Comparison of ENCODE assay signal across 14 cellular contexts in the genomic region with DNA sequence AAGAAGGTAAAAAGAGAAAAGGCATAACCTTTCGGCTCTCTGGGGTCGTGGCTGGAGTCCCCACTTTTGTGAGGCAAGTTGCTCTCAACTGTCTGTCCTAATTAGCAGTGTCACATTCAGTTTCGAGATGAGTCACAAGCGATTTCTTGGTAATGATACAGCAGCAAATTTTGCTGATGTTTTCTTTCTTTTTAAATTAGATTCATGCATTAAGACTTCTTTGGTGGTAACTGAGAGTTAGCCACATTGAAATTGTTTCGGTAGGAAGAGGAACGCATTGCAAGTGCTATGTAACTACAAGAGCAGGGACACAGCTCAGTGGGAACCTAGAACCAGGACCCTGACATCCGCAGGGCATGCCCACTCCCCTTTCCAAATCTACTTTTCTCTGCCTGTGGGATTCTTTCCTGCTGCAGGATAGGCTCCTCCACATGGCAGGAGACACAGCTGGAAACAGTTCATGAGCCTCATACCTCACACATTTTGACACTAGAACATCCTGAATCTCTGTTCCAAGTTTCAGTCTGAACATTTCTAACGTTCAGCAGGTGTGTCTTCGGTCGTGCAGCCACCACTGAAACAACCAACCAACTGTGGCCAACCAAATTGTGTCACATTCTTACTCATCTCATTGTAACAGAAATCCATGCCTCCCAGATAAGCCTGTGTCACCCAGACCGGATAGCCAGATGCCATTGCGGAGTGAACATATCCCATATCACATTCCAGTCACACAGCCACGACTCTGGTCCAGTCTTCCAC.
DNase-seq lines count a peak whose midpoint lies in the region; ATAC-seq lines count a peak whose summit lies in the region.
"Had no signal": no experiment of that assay in that cellular context is flagged by ENCODE, and none has a peak within 500 bp of the region (broad histone marks: within the 10 kb centered on the region; RNA-seq: fewer than 3 reads in every experiment).

No MANE protein-coding gene starts in this region.

- H3K9me3 ChIP-seq in T-helper 17 cell (ENCODE audit: control insufficient read depth, low read length, poor library complexity, severe bottlenecking) = no peaks in the 10 kb centered on the region
- H3K9me3 ChIP-seq: stomach had no signal

- peaks cover 21% of the 10 kb centered on the region for H3K4me1 Mint-ChIP-seq in T-helper 17 cell
- H3K4me1 Mint-ChIP-seq in activated T-helper 1 cell treated with anti-CD3 and anti-CD28 coated beads, Interleukin-12 subunit alpha, Interleukin-12 subunit beta, Interleukin-2, Interleukin-4 antibody, amounts not matched to agents 30 ng/mL and 10 ng/mL and 1 ng/mL, durations not matched to agents 14 hours and 24 hours and 36 hours (ENCODE audit: low read depth) = peaks cover 18% of the 10 kb centered on the region
- H3K4me1 Mint-ChIP-seq: mesothelial cell of epicardium had no signal

- no peak for DNase-seq in T-helper 17 cell
- DNase-seq in NCI-H1694 treated with DMSO at 0.1 percent for 48 hours (lab: John Stamatoyannopoulos, UW) = no peak
- DNase-seq in activated T-helper 1 cell treated with anti-CD3 and anti-CD28 coated beads, Interleukin-12 subunit alpha, Interleukin-12 subunit beta, Interleukin-2, Interleukin-4 antibody, amounts not matched to agents 30 ng/mL and 10 ng/mL and 1 ng/mL, durations not matched to agents 14 hours and 24 hours and 36 hours (ENCODE audit: low spot score) = no peak
- DNase-seq in NOMO-1 (lab: John Stamatoyannopoulos, UW; ENCODE audit: unreplicated experiment in 2 of 2) = no peak
- DNase-seq in activated naive CD4-positive, alpha-beta T cell treated with anti-CD3 and anti-CD28 coated beads, Interleukin-2, amount 50 U/mL, for 16 hours = no peak
- DNase-seq: DND-41, glutamatergic neuron, HFFc6, NCI-H146, stomach had no signal

- H3K9me3 Mint-ChIP-seq in activated T-helper 1 cell treated with anti-CD3 and anti-CD28 coated beads, Interleukin-12 subunit alpha, Interleukin-12 subunit beta, Interleukin-2, Interleukin-4 antibody, amounts not matched to agents 30 ng/mL and 10 ng/mL and 1 ng/mL, durations not matched to agents 14 hours and 24 hours and 36 hours = peaks cover 4% of the 10 kb centered on the region
- H3K9me3 Mint-ChIP-seq: HFFc6, mesothelial cell of epicardium had no signal

- H3K4me3 Mint-ChIP-seq in T-helper 17 cell = peak overlapping the region; percentile 70
- no peak overlapping the region for H3K4me3 Mint-ChIP-seq in activated T-helper 1 cell treated with anti-CD3 and anti-CD28 coated beads, Interleukin-12 subunit alpha, Interleukin-12 subunit beta, Interleukin-2, Interleukin-4 antibody, amounts not matched to agents 30 ng/mL and 10 ng/mL and 1 ng/mL, durations not matched to agents 14 hours and 24 hours and 36 hours
- H3K4me3 Mint-ChIP-seq: HFFc6, mesothelial cell of epicardium had no signal

- ATAC-seq in GM18508 (IDR thresholded peaks at IDR 0.05; ENCODE audit: insufficient read depth, unreplicated experiment) (peak; percentile 77), GM19467 (IDR thresholded peaks at IDR 0.05; ENCODE audit: unreplicated experiment) (peak; percentile 77), HG03025 (IDR thresholded peaks at IDR 0.05; ENCODE audit: low FRiP score, unreplicated experiment) (peak; percentile 72), T-helper 17 cell (no peak)

- H3K27me3 Mint-ChIP-seq in T-helper 17 cell = no peaks in the 10 kb centered on the region
- no peaks in the 10 kb centered on the region for H3K27me3 Mint-ChIP-seq in activated T-helper 1 cell treated with anti-CD3 and anti-CD28 coated beads, Interleukin-12 subunit alpha, Interleukin-12 subunit beta, Interleukin-2, Interleukin-4 antibody, amounts not matched to agents 30 ng/mL and 10 ng/mL and 1 ng/mL, durations not matched to agents 14 hours and 24 hours and 36 hours (ENCODE audit: insufficient read depth)

- peak overlapping the region; percentile 12 for H3K27ac Mint-ChIP-seq in T-helper 17 cell
- H3K27ac Mint-ChIP-seq in activated T-helper 1 cell treated with anti-CD3 and anti-CD28 coated beads, Interleukin-12 subunit alpha, Interleukin-12 subunit beta, Interleukin-2, Interleukin-4 antibody, amounts not matched to agents 30 ng/mL and 10 ng/mL and 1 ng/mL, durations not matched to agents 14 hours and 24 hours and 36 hours = no peak overlapping the region
- H3K27ac Mint-ChIP-seq: HFFc6, mesothelial cell of epicardium had no signal

- intact Hi-C loops in activated T-helper 1 cell treated with anti-CD3 and anti-CD28 coated beads, Interleukin-12 subunit alpha, Interleukin-12 subunit beta, Interleukin-2, Interleukin-4 antibody, amounts not matched to agents 30 ng/mL and 10 ng/mL and 1 ng/mL, durations not matched to agents 14 hours and 24 hours and 36 hours (cut with micrococcal nuclease) = no loop called here

- H3K36me3 Mint-ChIP-seq in T-helper 17 cell (ENCODE audit: low read depth) = peaks cover 2% of the 10 kb centered on the region
- H3K36me3 Mint-ChIP-seq in activated T-helper 1 cell treated with anti-CD3 and anti-CD28 coated beads, Interleukin-12 subunit alpha, Interleukin-12 subunit beta, Interleukin-2, Interleukin-4 antibody, amounts not matched to agents 30 ng/mL and 10 ng/mL and 1 ng/mL, durations not matched to agents 14 hours and 24 hours and 36 hours (ENCODE audit: low read depth) = no peaks in the 10 kb centered on the region
- H3K36me3 Mint-ChIP-seq: mesothelial cell of epicardium had no signal
